Comparison of ENCODE assay signal across 12 cellular contexts in the genomic region with DNA sequence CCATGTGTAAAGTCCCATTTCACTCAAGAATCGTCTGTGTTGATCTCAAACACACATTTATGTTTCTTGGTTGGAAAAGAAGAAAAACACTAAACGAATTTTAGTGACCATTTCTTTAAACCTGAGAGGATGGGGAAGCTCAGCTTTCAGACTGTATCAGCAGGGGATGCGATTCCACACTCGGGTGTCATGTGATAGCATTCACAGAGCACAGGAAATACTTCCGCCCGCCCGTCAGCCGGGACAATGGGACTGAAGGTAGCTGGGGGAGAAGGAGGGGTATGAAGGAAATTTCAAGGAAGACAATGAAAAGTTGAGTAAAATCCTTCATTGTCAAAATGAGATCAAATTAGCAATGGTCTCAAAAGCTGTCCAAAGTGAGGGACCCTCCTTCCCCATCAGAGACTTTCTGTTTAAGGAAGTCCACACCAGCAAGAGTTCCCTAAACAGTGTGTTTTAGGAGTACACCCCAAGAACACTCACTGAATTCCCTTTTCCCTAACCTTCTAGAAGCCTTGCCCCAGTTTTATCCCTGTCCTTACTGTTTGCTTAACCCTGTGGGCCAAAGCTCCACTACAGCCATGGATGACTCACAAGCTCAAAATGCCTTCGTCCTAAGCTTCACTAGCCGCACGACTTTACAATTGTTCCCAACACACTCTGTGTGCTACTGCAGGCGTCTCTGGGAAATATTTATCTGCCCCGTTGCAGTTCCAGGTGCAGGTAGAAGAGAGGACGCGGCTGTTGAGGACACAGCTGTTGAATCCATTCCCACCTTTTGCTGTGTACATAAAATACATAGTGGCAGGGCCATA. TPM values are rescaled to one million over a fixed set of nuclear protein-coding genes. Genes with fewer than 3 reads are reported as not detected.
DNase-seq lines count a peak whose midpoint lies in the region; ATAC-seq, FAIRE-seq and TF ChIP-seq lines count a peak whose summit lies in the region.
"Had no signal": no experiment of that assay in that cellular context is flagged by ENCODE, and none has a peak within 500 bp of the region (broad histone marks: within the 10 kb centered on the region; RNA-seq: fewer than 3 reads in every experiment).

No MANE protein-coding gene starts in this region.

- H3K4me1 Mint-ChIP-seq in WTC11: peaks cover 15% of the 10 kb centered on the region
- H3K4me1 Mint-ChIP-seq in activated T-helper 2 cell treated with anti-CD3 and anti-CD28 coated beads, Interferon-gamma antibody, Interleukin-2, Interleukin-4, amounts not matched to agents 10 μg/mL and 5 μg/mL and 100 μg/mL, durations not matched to agents 14 hours and 24 hours and 36 hours (ENCODE audit: low read depth): no peaks in the 10 kb centered on the region

- peak overlapping the region; percentile 14 for H3K4me2 ChIP-seq in skeletal muscle satellite cell (ENCODE audit: low read length)

- POLR2A ChIA-PET in WTC11 (lab: Charles Lee): interaction anchor here (1.2 kb wide), 1 partner anchor 12 kb away, joined by 3 read pairs; no protein-coding TSS in a partner anchor

- intact Hi-C loops in activated T-helper 2 cell treated with anti-CD3 and anti-CD28 coated beads, Interferon-gamma antibody, Interleukin-2, Interleukin-4, amounts not matched to agents 10 μg/mL and 5 μg/mL and 100 μg/mL, durations not matched to agents 14 hours and 24 hours and 36 hours (cut with micrococcal nuclease): no loop called here

- H3K27ac Mint-ChIP-seq in WTC11: peak overlapping the region; percentile 59
- no peak overlapping the region for H3K27ac Mint-ChIP-seq in activated T-helper 2 cell treated with anti-CD3 and anti-CD28 coated beads, Interferon-gamma antibody, Interleukin-2, Interleukin-4, amounts not matched to agents 10 μg/mL and 5 μg/mL and 100 μg/mL, durations not matched to agents 14 hours and 24 hours and 36 hours

- H3K4me3 Mint-ChIP-seq in WTC11: no peak overlapping the region
- H3K4me3 Mint-ChIP-seq in activated T-helper 2 cell treated with anti-CD3 and anti-CD28 coated beads, Interferon-gamma antibody, Interleukin-2, Interleukin-4, amounts not matched to agents 10 μg/mL and 5 μg/mL and 100 μg/mL, durations not matched to agents 14 hours and 24 hours and 36 hours (ENCODE audit: low read depth): no peak overlapping the region

- CTCF ChIA-PET in WTC11 (lab: Charles Lee): interaction anchor here (0.7 to 1.1 kb wide), 6 partner anchors 11 to 168 kb away, joined by 3 to 13 read pairs (median 4); no protein-coding TSS in a partner anchor

- no peaks in the 10 kb centered on the region for H3K27me3 ChIP-seq in skeletal muscle satellite cell (ENCODE audit: control insufficient read depth, insufficient read depth, low read length)
- H3K27me3 ChIP-seq: adrenal gland had no signal

- peaks cover 6% of the 10 kb centered on the region; the same call in 1 of the 2 replicates for H3K9me3 Mint-ChIP-seq in WTC11
- H3K9me3 Mint-ChIP-seq in activated T-helper 2 cell treated with anti-CD3 and anti-CD28 coated beads, Interferon-gamma antibody, Interleukin-2, Interleukin-4, amounts not matched to agents 10 μg/mL and 5 μg/mL and 100 μg/mL, durations not matched to agents 14 hours and 24 hours and 36 hours: no peaks in the 10 kb centered on the region

- peaks cover 2% of the 10 kb centered on the region; the same call in 1 of the 2 replicates for H3K27me3 Mint-ChIP-seq in WTC11 (ENCODE audit: low read depth)
- H3K27me3 Mint-ChIP-seq in activated T-helper 2 cell treated with anti-CD3 and anti-CD28 coated beads, Interferon-gamma antibody, Interleukin-2, Interleukin-4, amounts not matched to agents 10 μg/mL and 5 μg/mL and 100 μg/mL, durations not matched to agents 14 hours and 24 hours and 36 hours (ENCODE audit: low read depth): no peaks in the 10 kb centered on the region

- no peak overlapping the region for H3K9ac ChIP-seq in skeletal muscle satellite cell (ENCODE audit: low read depth, low read length)

- H3K36me3 Mint-ChIP-seq in WTC11: no peaks in the 10 kb centered on the region
- no peaks in the 10 kb centered on the region for H3K36me3 Mint-ChIP-seq in activated T-helper 2 cell treated with anti-CD3 and anti-CD28 coated beads, Interferon-gamma antibody, Interleukin-2, Interleukin-4, amounts not matched to agents 10 μg/mL and 5 μg/mL and 100 μg/mL, durations not matched to agents 14 hours and 24 hours and 36 hours (ENCODE audit: low read depth)

- no peak overlapping the region for H3K4me3 ChIP-seq in skeletal muscle satellite cell (ENCODE audit: low read length)
- H3K4me3 ChIP-seq: adrenal gland had no signal

- H3K36me3 ChIP-seq in skeletal muscle satellite cell (ENCODE audit: insufficient read depth, low read length): no peaks in the 10 kb centered on the region
- H3K36me3 ChIP-seq: adrenal gland had no signal

- H3K4me1 ChIP-seq in skeletal muscle satellite cell (ENCODE audit: control insufficient read depth, insufficient read depth, low read length): peaks cover 20% of the 10 kb centered on the region
- H3K4me1 ChIP-seq: adrenal gland had no signal

- TF ChIP-seq CTCF in WTC11 (IDR thresholded peaks at IDR 0.05): no peak

- FAIRE-seq in HTR-8/SVneo (lab: Jason Lieb, UNC): peak; percentile 63
- FAIRE-seq: frontal cortex had no signal

- no peaks in the 10 kb centered on the region for H3K9me3 ChIP-seq in skeletal muscle satellite cell (replicated peaks; ENCODE audit: low read length)
- H3K9me3 ChIP-seq: adrenal gland had no signal

- ATAC-seq in WTC11: peak; percentile 91

- DNase-seq in HTR-8/SVneo (ENCODE audit: insufficient read length, low spot score): peak; percentile 40
- DNase-seq in WTC11 (ENCODE audit: low spot score): peak; percentile 33
- DNase-seq in iPS-NIHi11 (ENCODE audit: low spot score): peak; percentile 68
- DNase-seq in NCI-H526 treated with DMSO at 0.1 percent for 48 hours (lab: John Stamatoyannopoulos, UW): no peak
- no peak for DNase-seq in activated T-helper 2 cell treated with anti-CD3 and anti-CD28 coated beads, Interferon-gamma antibody, Interleukin-2, Interleukin-4, amounts not matched to agents 10 μg/mL and 5 μg/mL and 100 μg/mL, durations not matched to agents 14 hours and 24 hours and 36 hours (ENCODE audit: low spot score)
- DNase-seq in NCI-H446 treated with DMSO at 0.1 percent for 48 hours (lab: John Stamatoyannopoulos, UW): no peak
- DNase-seq: activated CD4-positive, alpha-beta T cell treated with anti-CD3 and anti-CD28 coated beads, Interleukin-2, amount 50 U/mL, for 4 hours; GF-D8; substantia nigra had no signal

TF ChIP-seq in WTC11, 78 proteins besides CTCF, POLR2A, EP300 and RAD21 (continues in another document):
- 0 out of 2 replicates have a peak, but pooled peaks have one; percentile 21 for TF ChIP-seq GABPB1 (CRISPR knock-in tag; IDR thresholded peaks at IDR 0.05)
- TF ChIP-seq IRF2 (CRISPR knock-in tag; IDR thresholded peaks at IDR 0.05; ENCODE audit: borderline replicate concordance, low read depth): no peak
- no peak for TF ChIP-seq OVOL2 (CRISPR knock-in tag; IDR thresholded peaks at IDR 0.05; ENCODE audit: borderline replicate concordance)
- no peak for TF ChIP-seq FOXP1 (CRISPR knock-in tag; IDR thresholded peaks at IDR 0.05; ENCODE audit: borderline replicate concordance)
- TF ChIP-seq, protein P1, sequence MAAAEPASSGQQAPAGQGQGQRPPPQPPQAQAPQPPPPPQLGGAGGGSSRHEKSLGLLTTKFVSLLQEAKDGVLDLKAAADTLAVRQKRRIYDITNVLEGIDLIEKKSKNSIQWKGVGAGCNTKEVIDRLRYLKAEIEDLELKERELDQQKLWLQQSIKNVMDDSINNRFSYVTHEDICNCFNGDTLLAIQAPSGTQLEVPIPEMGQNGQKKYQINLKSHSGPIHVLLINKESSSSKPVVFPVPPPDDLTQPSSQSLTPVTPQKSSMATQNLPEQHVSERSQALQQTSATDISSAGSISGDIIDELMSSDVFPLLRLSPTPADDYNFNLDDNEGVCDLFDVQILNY (CRISPR knock-in tag; IDR thresholded peaks at IDR 0.05): no peak
- TF ChIP-seq SMAD4 (CRISPR knock-in tag; IDR thresholded peaks at IDR 0.05): no peak
- TF ChIP-seq, protein P2, sequence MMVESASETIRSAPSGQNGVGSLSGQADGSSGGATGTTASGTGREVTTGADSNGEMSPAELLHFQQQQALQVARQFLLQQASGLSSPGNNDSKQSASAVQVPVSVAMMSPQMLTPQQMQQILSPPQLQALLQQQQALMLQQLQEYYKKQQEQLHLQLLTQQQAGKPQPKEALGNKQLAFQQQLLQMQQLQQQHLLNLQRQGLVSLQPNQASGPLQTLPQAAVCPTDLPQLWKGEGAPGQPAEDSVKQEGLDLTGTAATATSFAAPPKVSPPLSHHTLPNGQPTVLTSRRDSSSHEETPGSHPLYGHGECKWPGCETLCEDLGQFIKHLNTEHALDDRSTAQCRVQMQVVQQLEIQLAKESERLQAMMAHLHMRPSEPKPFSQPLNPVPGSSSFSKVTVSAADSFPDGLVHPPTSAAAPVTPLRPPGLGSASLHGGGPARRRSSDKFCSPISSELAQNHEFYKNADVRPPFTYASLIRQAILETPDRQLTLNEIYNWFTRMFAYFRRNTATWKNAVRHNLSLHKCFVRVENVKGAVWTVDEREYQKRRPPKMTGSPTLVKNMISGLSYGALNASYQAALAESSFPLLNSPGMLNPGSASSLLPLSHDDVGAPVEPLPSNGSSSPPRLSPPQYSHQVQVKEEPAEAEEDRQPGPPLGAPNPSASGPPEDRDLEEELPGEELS (CRISPR knock-in tag; IDR thresholded peaks at IDR 0.05): no peak
- TF ChIP-seq, protein P3, sequence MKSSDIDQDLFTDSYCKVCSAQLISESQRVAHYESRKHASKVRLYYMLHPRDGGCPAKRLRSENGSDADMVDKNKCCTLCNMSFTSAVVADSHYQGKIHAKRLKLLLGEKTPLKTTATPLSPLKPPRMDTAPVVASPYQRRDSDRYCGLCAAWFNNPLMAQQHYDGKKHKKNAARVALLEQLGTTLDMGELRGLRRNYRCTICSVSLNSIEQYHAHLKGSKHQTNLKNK (CRISPR knock-in tag; IDR thresholded peaks at IDR 0.05): no peak
- TF ChIP-seq NFYB (CRISPR knock-in tag; conservative IDR thresholded peaks at IDR 0.05; ENCODE audit: low read depth): no peak
- no peak for TF ChIP-seq MYBL2 (CRISPR knock-in tag; IDR thresholded peaks at IDR 0.05)

RNA-seq across cellular contexts. Expression of a gene that starts 51.4 kb away (rescaled TPM):
- total RNA-seq in WTC11 (2021): 0.09 to 0.17 TPM (median 0.11 TPM) in 3 replicates
- total RNA-seq in skeletal muscle satellite cell (2012; rRNA removed): under 0.01 and 0.25 TPM in 2 replicates
- 0.18 and 0.21 TPM in 2 replicates for total RNA-seq in activated T-helper 2 cell treated with anti-CD3 and anti-CD28 coated beads, Interferon-gamma antibody, Interleukin-2, Interleukin-4, amounts not matched to agents 10 μg/mL and 5 μg/mL and 100 μg/mL, durations not matched to agents 14 hours and 24 hours and 36 hours
- total RNA-seq: frontal cortex had no signal

Comparison
In these comparisons a context has a peak if more than half of its experiments do, and no peak if none do; other contexts are left out.
1. DNase-seq: peak in HTR-8/SVneo (single experiment), WTC11 (single experiment) and iPS-NIHi11 (single experiment); none in NCI-H526 treated with DMSO at 0.1 percent for 48 hours (single experiment), activated T-helper 2 cell treated with anti-CD3 and anti-CD28 coated beads, Interferon-gamma antibody, Interleukin-2, Interleukin-4, amounts not matched to agents 10 μg/mL and 5 μg/mL and 100 μg/mL, durations not matched to agents 14 hours and 24 hours and 36 hours (single experiment) and NCI-H446 treated with DMSO at 0.1 percent for 48 hours (single experiment).